In genomic region chr2:71678874-71679273, GRCh38 we compare ENCODE assay signal across 25 cellular contexts.
"Had no signal": no experiment of that assay in that cellular context is flagged by ENCODE, and none has a peak within 500 bp of the region (broad histone marks: within the 10 kb centered on the region; RNA-seq: fewer than 3 reads in every experiment).

No MANE protein-coding gene starts in this region.

- ATAC-seq: activated CD4-positive, alpha-beta T cell treated with anti-CD3 and anti-CD28 coated beads for 36 hours; activated CD8-positive, alpha-beta T cell treated with anti-CD3 and anti-CD28 coated beads, Interleukin-2, amount 10 ng/mL, durations not matched to agents 7 days and 5 days; body of pancreas; heart right ventricle; left lobe of liver; psoas muscle had no signal

- H3K4me1 Mint-ChIP-seq: activated CD4-positive, alpha-beta T cell treated with anti-CD3 and anti-CD28 coated beads for 36 hours; activated naive CD8-positive, alpha-beta T cell treated with anti-CD3 and anti-CD28 coated beads for 36 hours; memory B cell had no signal

- H3K9me3 Mint-ChIP-seq: activated naive CD4-positive, alpha-beta T cell treated with anti-CD3 and anti-CD28 coated beads for 36 hours; activated naive CD8-positive, alpha-beta T cell treated with anti-CD3 and anti-CD28 coated beads for 36 hours; activated T-helper 1 cell treated with anti-CD3 and anti-CD28 coated beads, Interleukin-12 subunit alpha, Interleukin-12 subunit beta, Interleukin-2, Interleukin-4 antibody, amounts not matched to agents 30 ng/mL and 10 ng/mL and 1 ng/mL, durations not matched to agents 14 hours and 24 hours and 36 hours; memory B cell; nephron; T-helper 2 cell treated with Interferon-gamma antibody and Interleukin-4, amounts not matched to agents 5 μg/mL and 100 μg/mL, for 36 hours had no signal

- DNase-seq: activated CD4-positive, alpha-beta T cell treated with anti-CD3 and anti-CD28 coated beads for 36 hours; activated CD4-positive, CD25-positive, alpha-beta regulatory T cell; activated CD8-positive, alpha-beta T cell treated with anti-CD3 and anti-CD28 coated beads, Interleukin-2, amount 10 ng/mL, durations not matched to agents 7 days and 5 days; activated effector memory CD4-positive, alpha-beta T cell treated with anti-CD3 and anti-CD28 coated beads, Interleukin-2, amount 50 U/mL, for 16 hours; activated naive CD4-positive, alpha-beta T cell treated with anti-CD3 and anti-CD28 coated beads for 36 hours; activated naive CD8-positive, alpha-beta T cell treated with anti-CD3 and anti-CD28 coated beads for 36 hours; activated T-cell treated with anti-CD3 and anti-CD28 coated beads for 4 hours; adrenal gland; aorta; cerebellar nuclear complex; esophagus squamous epithelium; foreskin melanocyte; heart right ventricle; kidney glomerular epithelial cell; ovary; spleen; stimulated activated naive CD4-positive, alpha-beta T cell; T-helper 1 cell had no signal

- H3K36me3 Mint-ChIP-seq: activated naive CD8-positive, alpha-beta T cell treated with anti-CD3 and anti-CD28 coated beads for 36 hours; memory B cell had no signal

- H3K27ac Mint-ChIP-seq: activated CD4-positive, alpha-beta T cell treated with anti-CD3 and anti-CD28 coated beads for 36 hours; activated CD8-positive, alpha-beta T cell treated with anti-CD3 and anti-CD28 coated beads, Interleukin-2, amount 10 ng/mL, durations not matched to agents 7 days and 5 days; activated naive CD4-positive, alpha-beta T cell treated with anti-CD3 and anti-CD28 coated beads for 36 hours; activated naive CD8-positive, alpha-beta T cell treated with anti-CD3 and anti-CD28 coated beads for 36 hours; activated T-helper 1 cell treated with anti-CD3 and anti-CD28 coated beads, Interleukin-12 subunit alpha, Interleukin-12 subunit beta, Interleukin-2, Interleukin-4 antibody, amounts not matched to agents 30 ng/mL and 10 ng/mL and 1 ng/mL, durations not matched to agents 14 hours and 24 hours and 36 hours; memory B cell; nephron; T-helper 2 cell treated with Interferon-gamma antibody and Interleukin-4, amounts not matched to agents 5 μg/mL and 100 μg/mL, for 36 hours had no signal

- H3K4me3 Mint-ChIP-seq: activated CD4-positive, alpha-beta T cell treated with anti-CD3 and anti-CD28 coated beads for 36 hours; activated CD8-positive, alpha-beta T cell treated with anti-CD3 and anti-CD28 coated beads, Interleukin-2, amount 10 ng/mL, durations not matched to agents 7 days and 5 days; activated naive CD4-positive, alpha-beta T cell treated with anti-CD3 and anti-CD28 coated beads for 36 hours; activated naive CD8-positive, alpha-beta T cell treated with anti-CD3 and anti-CD28 coated beads for 36 hours; activated T-helper 1 cell treated with anti-CD3 and anti-CD28 coated beads, Interleukin-12 subunit alpha, Interleukin-12 subunit beta, Interleukin-2, Interleukin-4 antibody, amounts not matched to agents 30 ng/mL and 10 ng/mL and 1 ng/mL, durations not matched to agents 14 hours and 24 hours and 36 hours; memory B cell; nephron; T-helper 2 cell treated with Interferon-gamma antibody and Interleukin-4, amounts not matched to agents 5 μg/mL and 100 μg/mL, for 36 hours had no signal
